1 cellular context compared by ENCODE assay signal in the genomic region with DNA sequence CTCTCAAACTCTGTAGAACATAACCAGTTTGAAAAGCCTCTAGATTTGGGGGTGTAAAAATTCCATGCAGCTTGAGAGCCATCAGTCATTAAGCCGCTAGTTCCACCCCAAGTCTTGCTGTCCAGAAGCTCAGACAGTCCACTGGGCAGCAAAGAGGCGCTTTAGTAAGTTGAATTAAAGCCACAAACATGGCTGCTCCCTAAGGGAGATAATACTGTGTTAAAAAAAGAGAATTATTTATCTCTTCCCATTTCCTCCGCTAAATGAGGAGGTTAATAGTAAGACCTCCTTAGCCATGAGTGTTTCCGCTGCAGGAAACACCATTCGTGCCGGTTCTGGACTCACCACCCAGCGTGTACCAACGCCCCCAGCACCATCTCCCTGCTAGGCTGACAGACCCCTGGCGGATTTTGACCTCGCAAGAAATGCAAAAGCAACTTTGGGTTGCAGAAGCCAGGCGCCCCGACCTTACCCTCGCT.
TF ChIP-seq lines count a peak whose summit lies in the region.

No MANE protein-coding gene starts in this region.

TF ChIP-seq in IMR-90, 13 proteins besides CTCF, POLR2A, EP300 and RAD21 (continued from another document):
- TF ChIP-seq NFE2L2 (IDR thresholded peaks at IDR 0.05; ENCODE audit: low read depth, low read length) (no peak), MXI1 (IDR thresholded peaks at IDR 0.05; ENCODE audit: borderline replicate concordance, low read depth, low read length) (no peak), SMC3 (IDR thresholded peaks at IDR 0.05; ENCODE audit: low read depth, low read length) (no peak), FOS (IDR thresholded peaks at IDR 0.05; ENCODE audit: low read depth, low read length) (no peak), MAZ (IDR thresholded peaks at IDR 0.05; ENCODE audit: borderline replicate concordance, low read depth, low read length) (no peak), RFX5 (IDR thresholded peaks at IDR 0.05; ENCODE audit: low read depth, low read length) (no peak), CEBPB (IDR thresholded peaks at IDR 0.05; ENCODE audit: low read depth, low read length) (no peak), MAFK (IDR thresholded peaks at IDR 0.05; ENCODE audit: low read depth, low read length) (no peak)
- TF ChIP-seq, protein P1, sequence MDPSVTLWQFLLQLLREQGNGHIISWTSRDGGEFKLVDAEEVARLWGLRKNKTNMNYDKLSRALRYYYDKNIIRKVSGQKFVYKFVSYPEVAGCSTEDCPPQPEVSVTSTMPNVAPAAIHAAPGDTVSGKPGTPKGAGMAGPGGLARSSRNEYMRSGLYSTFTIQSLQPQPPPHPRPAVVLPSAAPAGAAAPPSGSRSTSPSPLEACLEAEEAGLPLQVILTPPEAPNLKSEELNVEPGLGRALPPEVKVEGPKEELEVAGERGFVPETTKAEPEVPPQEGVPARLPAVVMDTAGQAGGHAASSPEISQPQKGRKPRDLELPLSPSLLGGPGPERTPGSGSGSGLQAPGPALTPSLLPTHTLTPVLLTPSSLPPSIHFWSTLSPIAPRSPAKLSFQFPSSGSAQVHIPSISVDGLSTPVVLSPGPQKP (IDR thresholded peaks at IDR 0.05; ENCODE audit: borderline replicate concordance, low read depth, low read length), result no peak
TF ChIP-seq in IMR-90: peak in this region for 0.
